In genomic region chr19:1103691-1104451, GRCh38 we compare ENCODE assay signal across 8 cellular contexts. TPM values are rescaled to one million over a fixed set of nuclear protein-coding genes. Genes with fewer than 3 reads are reported as not detected.
DNase-seq lines count a peak whose midpoint lies in the region; ATAC-seq, FAIRE-seq and TF ChIP-seq lines count a peak whose summit lies in the region.

Gene GPX4, plus strand, starts transcription at chr19:1103994. Its CDS starts 50 bp downstream, at chr19:1104044.

- POLR2A ChIA-PET in OCI-LY7 (lab: Charles Lee): interaction anchor here (1.2 kb wide), 1 partner anchor 165 kb away, joined by 3 read pairs; the partner anchor contains the start of gene CIRBP
- POLR2A ChIA-PET in endothelial cell of umbilical vein (lab: Charles Lee): interaction anchor here (0.7 to 1.6 kb wide), 5 partner anchors 21 to 111 kb away, joined by 3 to 4 read pairs (median 3); partner anchors contain the start of gene ABCA7

- H4K20me1 ChIP-seq in OCI-LY7 (ENCODE audit: insufficient read depth, low read length) (peaks cover 6% of the 10 kb centered on the region; the same call in 1 of the 2 replicates), endothelial cell of umbilical vein (replicated peaks; ENCODE audit: control insufficient read depth, extremely low read depth, insufficient read depth, low read length) (no peaks in the 10 kb centered on the region)

- H3K79me2 ChIP-seq in OCI-LY7 (ENCODE audit: insufficient read depth, low read depth, low read length) (no peaks in the 10 kb centered on the region), endothelial cell of umbilical vein (ENCODE audit: control insufficient read depth, insufficient read depth, low read length) (peaks cover 18% of the 10 kb centered on the region)

- no peaks in the 10 kb centered on the region for H3K9me3 ChIP-seq in OCI-LY7 (ENCODE audit: low read length)
- H3K9me3 ChIP-seq in endothelial cell of umbilical vein (replicated peaks; ENCODE audit: control insufficient read depth, insufficient read depth, low read length): peaks cover 2% of the 10 kb centered on the region

- H2AFZ ChIP-seq in OCI-LY7 (ENCODE audit: low read length): no peak within 1 kb of the TSS; the same call in 1 of the 2 replicates
- H2AFZ ChIP-seq in endothelial cell of umbilical vein (ENCODE audit: low read depth, low read length): no peak within 1 kb of the TSS

- H3K27ac ChIP-seq in OCI-LY7 (ENCODE audit: low read depth, low read length, poor library complexity, severe bottlenecking) (peak within 1 kb of the TSS; percentile 80), endothelial cell of umbilical vein (ENCODE audit: insufficient read depth, low read depth, low read length) (peak within 1 kb of the TSS; percentile 93)

- H3K4me1 ChIP-seq in OCI-LY7 (ENCODE audit: insufficient read depth, low read length, poor library complexity, severe bottlenecking) (peaks cover 48% of the 10 kb centered on the region), endothelial cell of umbilical vein (ENCODE audit: control insufficient read depth, extremely low read depth, insufficient read depth, low read length) (peaks cover 31% of the 10 kb centered on the region)

- TF ChIP-seq CTCF in OCI-LY7 (conservative IDR thresholded peaks at IDR 0.05; ENCODE audit: low read length): no peak
- TF ChIP-seq CTCF in endothelial cell of umbilical vein (IDR thresholded peaks at IDR 0.05; ENCODE audit: extremely low read depth in 1 of 2, insufficient read depth in 1 of 2, low read depth in 1 of 2, low read length in 2 of 2): no peak

- no peaks in the 10 kb centered on the region for H3K9me2 ChIP-seq in OCI-LY7 (ENCODE audit: insufficient read depth, low read length)

- peak; percentile 49 for ATAC-seq in GM21515 (IDR thresholded peaks at IDR 0.05; ENCODE audit: unreplicated experiment)

- dilution Hi-C loops in endothelial cell of umbilical vein (cut with MboI; ENCODE audit: extremely low pct_ligation_motif_present, low sequenced_read_pairs): no loop called here

- intact Hi-C loops in OCI-LY7 (cut with micrococcal nuclease; ENCODE audit: unreplicated experiment) (loop anchor here (5.0 kb wide), 2 partner anchors 37 to 82 kb away; partner anchors contain the start of genes ARHGAP45, RNU6-2 and TMEM259), endothelial cell of umbilical vein (cut with micrococcal nuclease) (loop anchor here (2.0 to 10.0 kb wide), 2 partner anchors 137 to 169 kb away; partner anchors contain the start of gene ATP5F1D)

- H3K36me3 ChIP-seq in OCI-LY7 (ENCODE audit: insufficient read depth, low read length): peaks cover 25% of the 10 kb centered on the region
- H3K36me3 ChIP-seq in endothelial cell of umbilical vein (ENCODE audit: control insufficient read depth in 2 of 2, extremely low read depth in 1 of 2, insufficient read depth in 2 of 2, low read length in 2 of 2): peaks cover 2 to 19% of the 10 kb centered on the region in 2 experiments

- peak; percentile 96 for DNase-seq in D341Med (ENCODE audit: low spot score)
- DNase-seq in HuH-7.5 (ENCODE audit: low spot score): peak; percentile 100
- DNase-seq in OCI-LY7 (ENCODE audit: low spot score): peak; percentile 100
- DNase-seq in activated T-cell treated with anti-CD3 and anti-CD28 coated beads for 1 hour (ENCODE audit: low read depth): peak; percentile 99
- DNase-seq in endothelial cell of umbilical vein (ENCODE audit: low read depth, low spot score): peak; percentile 99
- DNase-seq in middle frontal gyrus (ENCODE audit: extremely low spot score, low spot score): peak; percentile 98
- peak; percentile 95 to 98 for DNase-seq in stimulated activated CD8-positive, alpha-beta memory T cell treated with anti-CD3 and anti-CD28 coated beads, Interleukin-2, amount 100 ng/mL, for 48 hours (ENCODE audit: low read depth in 2 of 2)

- peak; percentile 100 for FAIRE-seq in endothelial cell of umbilical vein (lab: Jason Lieb, UNC)

- peak; percentile 99 for TF ChIP-seq POLR2A in endothelial cell of umbilical vein (IDR thresholded peaks at IDR 0.05; ENCODE audit: low read depth, low read length)

- no peaks in the 10 kb centered on the region for H3K27me3 ChIP-seq in endothelial cell of umbilical vein (ENCODE audit: control insufficient read depth in 2 of 2, insufficient read depth in 2 of 2, low read length in 2 of 2)

- peak within 1 kb of the TSS; percentile 74 for H3K9ac ChIP-seq in endothelial cell of umbilical vein (replicated peaks; ENCODE audit: extremely low read depth, insufficient read depth, low read length)

- H3K4me3 ChIP-seq in OCI-LY7 (ENCODE audit: low read depth, low read length, poor library complexity, severe bottlenecking) (peak within 1 kb of the TSS; percentile 98), endothelial cell of umbilical vein (replicated peaks in 1 of 3; ENCODE audit: insufficient read depth in 1 of 3, low read depth in 1 of 3, low read length in 3 of 3) (peak within 1 kb of the TSS; percentile 33 to 58 (median 52))

- BruUV-seq in OCI-LY7 (replicated peaks; lab: Mats Ljungman, UMichigan): no TSS peak
- no TSS peak for BruUV-seq in endothelial cell of umbilical vein (replicated peaks; lab: Mats Ljungman, UMichigan)

- CTCF ChIA-PET in OCI-LY7 (lab: Charles Lee; ENCODE audit: unreplicated experiment): interaction anchor here (0.6 to 1.1 kb wide), 2 partner anchors 10 to 99 kb away, joined by 3 to 13 read pairs; no protein-coding TSS in a partner anchor
- CTCF ChIA-PET in endothelial cell of umbilical vein (lab: Charles Lee): interaction anchor here (1.0 to 2.8 kb wide), 9 partner anchors 10 to 110 kb away, joined by 3 to 21 read pairs (median 4); no protein-coding TSS in a partner anchor

- H3K4me2 ChIP-seq in OCI-LY7 (ENCODE audit: low read length) (peak within 1 kb of the TSS; percentile 93), endothelial cell of umbilical vein (ENCODE audit: insufficient read depth, low read length) (peak within 1 kb of the TSS; percentile 65)

- H3K9me1 ChIP-seq in endothelial cell of umbilical vein (replicated peaks; ENCODE audit: control insufficient read depth, extremely low read depth, insufficient read depth, low read length): no peaks in the 10 kb centered on the region

TF ChIP-seq in endothelial cell of umbilical vein, 7 proteins besides CTCF, POLR2A, EP300 and RAD21:
- TF ChIP-seq POLR2AphosphoS5 (IDR thresholded peaks at IDR 0.05; ENCODE audit: insufficient read depth, low read depth, low read length): peak; percentile 97
- no peak for TF ChIP-seq EZH2 (IDR thresholded peaks at IDR 0.05; ENCODE audit: borderline replicate concordance, low read depth, low read length, severe bottlenecking)

RNA-seq across cellular contexts. Expression of gene GPX4, which starts in this region (rescaled TPM):
- total RNA-seq in OCI-LY7 (2014; rRNA removed; shearing (Covaris generic)): 184 and 203 TPM in 2 replicates
- total RNA-seq in OCI-LY7 (2022): 148 and 156 TPM in 2 replicates
- 445 and 469 TPM in 2 replicates for total RNA-seq in endothelial cell of umbilical vein
- polyA plus RNA-seq in endothelial cell of umbilical vein: 1,136 and 1,398 TPM in 2 replicates
- 825 and 1,039 TPM in 2 replicates for polyA plus RNA-seq in endothelial cell of umbilical vein (2011; cell fraction: cytosol; rRNA removed)
- polyA plus RNA-seq in endothelial cell of umbilical vein (2011; cell fraction: nucleus; rRNA removed): 456 and 562 TPM in 2 replicates
- polyA plus RNA-seq in endothelial cell of umbilical vein (2012): 559 and 749 TPM in 2 replicates
- 420 and 486 TPM in 2 replicates for polyA minus RNA-seq in endothelial cell of umbilical vein
- 218 TPM for polyA minus RNA-seq in endothelial cell of umbilical vein (2011; cell fraction: cytosol; rRNA and poly(A)+ RNA removed)
- polyA minus RNA-seq in endothelial cell of umbilical vein (2011; cell fraction: nucleus; rRNA and poly(A)+ RNA removed): 51.2 and 82.1 TPM in 2 replicates

Comparison
In these comparisons a context has a peak if more than half of its experiments do, and no peak if none do; other contexts are left out.
1. Peak in every context shown above with its lines: DNase-seq, ATAC-seq, H3K4me3 ChIP-seq and H3K27ac ChIP-seq.